8 cellular contexts compared by ENCODE assay signal in genomic region chr15:88894819-88895767, GRCh38. TPM values are rescaled to one million over a fixed set of nuclear protein-coding genes. Genes with fewer than 3 reads are reported as not detected.
DNase-seq lines count a peak whose midpoint lies in the region; ATAC-seq, FAIRE-seq and TF ChIP-seq lines count a peak whose summit lies in the region.

HAPLN3 (minus strand) TSS chr15:88895544; CDS start chr15:88887298, 8,246 bp downstream.

- H3K27ac ChIP-seq in VCaP: peak within 1 kb of the TSS; percentile 17; the same call in 1 of the 2 replicates

- H3K36me3 ChIP-seq in ES-I3 (ENCODE audit: insufficient read depth, low read length) (no peaks in the 10 kb centered on the region), bronchial epithelial cell (ENCODE audit: control insufficient read depth, insufficient read depth, low read length) (no peaks in the 10 kb centered on the region)

- no peak for TF ChIP-seq POLR2A in lower leg skin (IDR thresholded peaks at IDR 0.05)

- TF ChIP-seq CTCF in VCaP (conservative IDR thresholded peaks at IDR 0.05): no peak
- no peak for TF ChIP-seq CTCF in bronchial epithelial cell (IDR thresholded peaks at IDR 0.05; ENCODE audit: insufficient read depth, low read length, severe bottlenecking)
- TF ChIP-seq CTCF in lower leg skin (IDR thresholded peaks at IDR 0.05): no peak
- no peak for TF ChIP-seq CTCF in D721Med (IDR thresholded peaks at IDR 0.05; ENCODE audit: insufficient read depth, missing control alignments)

- 0 to 1% methylated on average over 42 to 45 of the region's 70 CpGs for WGBS in lower leg skin, 2 donors

- no peaks in the 10 kb centered on the region for H3K27me3 ChIP-seq in bronchial epithelial cell (ENCODE audit: control insufficient read depth, insufficient read depth, low read length)

- peak within 1 kb of the TSS; percentile 64; the same call in 1 of the 2 replicates for H3K9ac ChIP-seq in ES-I3 (ENCODE audit: low read depth, low read length)

- peak within 1 kb of the TSS; percentile 41 for H3K4me3 ChIP-seq in bronchial epithelial cell (ENCODE audit: low read depth, low read length)
- H3K4me3 ChIP-seq in lower leg skin (ENCODE audit: low read depth, poor library complexity, severe bottlenecking): peak within 1 kb of the TSS; percentile 20

- intact Hi-C loops in lower leg skin (cut with DNase I; ENCODE audit: low total_unique reads): no loop called here

- H3K9me3 ChIP-seq in ES-I3 (ENCODE audit: control insufficient read depth, insufficient read depth, low read length): no peaks in the 10 kb centered on the region; the same call in 1 of the 2 replicates

- FAIRE-seq in bronchial epithelial cell (lab: Jason Lieb, UNC) (no peak), D721Med (lab: Jason Lieb, UNC) (no peak)

- ATAC-seq in HG02885 (IDR thresholded peaks at IDR 0.05; ENCODE audit: poor library complexity, unreplicated experiment): peak; percentile 41

- DNase-seq in bronchial epithelial cell (ENCODE audit: low read depth) (no peak), lower leg skin (ENCODE audit: low spot score in 2 of 2) (no peak), DMS114 treated with DMSO at 0.1 percent for 48 hours (lab: John Stamatoyannopoulos, UW; ENCODE audit: unreplicated experiment) (no peak), D721Med (ENCODE audit: insufficient read length, low spot score) (no peak)
- DNase-seq in stimulated activated CD8-positive, alpha-beta memory T cell treated with anti-CD3 and anti-CD28 coated beads, Interleukin-12 subunit alpha, Interleukin-12 subunit beta, amount 100 ng/mL, for 4 hours (ENCODE audit: low read depth): peak; percentile 43

- H3K4me1 ChIP-seq in ES-I3 (ENCODE audit: insufficient read depth, low read length): peaks cover 12% of the 10 kb centered on the region

RNA-seq across cellular contexts. Expression of gene HAPLN3, which starts in this region (rescaled TPM):
- total RNA-seq in bronchial epithelial cell: 1.1 and 1.7 TPM in 2 replicates
- 1 to 10 TPM; 4.5 to 7.0 (median 5.1) TPM for total RNA-seq in lower leg skin
